In genomic region chr2:105375001-105375561, GRCh38 we compare ENCODE assay signal across 3 cellular contexts.
A peak's percentile ranks its signal among the peaks of the same experiment; 100 is the strongest.
TF ChIP-seq lines count a peak whose summit lies in the region.

No MANE protein-coding gene starts in this region.

TF ChIP-seq in liver, 16 proteins besides CTCF, POLR2A, EP300 and RAD21:
- TF ChIP-seq SP1 (IDR thresholded peaks at IDR 0.05) (peak; percentile 67), YY1 (IDR thresholded peaks at IDR 0.05) (no peak), NR2F2 (IDR thresholded peaks at IDR 0.05) (peak; percentile 99), RXRA (IDR thresholded peaks at IDR 0.05) (peak; percentile 24 to 70), JUND (IDR thresholded peaks at IDR 0.05) (peak in 1 of 2 donors; percentile 16), HNF4G (IDR thresholded peaks at IDR 0.05) (no peak)
TF ChIP-seq in liver: peak in this region for 4.

TF ChIP-seq in HepG2, 621 proteins besides CTCF, POLR2A, EP300 and RAD21:
- TF ChIP-seq ZMAT5 (CRISPR knock-in tag; IDR thresholded peaks at IDR 0.05; ENCODE audit: borderline replicate concordance, low read depth) (no peak), ZNF878 (CRISPR knock-in tag; IDR thresholded peaks at IDR 0.05) (no peak), MEIS1 (CRISPR knock-in tag; IDR thresholded peaks at IDR 0.05; ENCODE audit: borderline replicate concordance) (no peak), YEATS4 (CRISPR knock-in tag; IDR thresholded peaks at IDR 0.05; ENCODE audit: borderline replicate concordance) (no peak), ZNF773 (CRISPR knock-in tag; IDR thresholded peaks at IDR 0.05; ENCODE audit: borderline replicate concordance) (no peak), SAFB2 (CRISPR knock-in tag; IDR thresholded peaks at IDR 0.05; ENCODE audit: borderline replicate concordance, low read depth) (no peak), ZNF3 (CRISPR knock-in tag; IDR thresholded peaks at IDR 0.05) (no peak), FLYWCH1 (CRISPR knock-in tag; IDR thresholded peaks at IDR 0.05) (no peak), THRA (CRISPR knock-in tag; IDR thresholded peaks at IDR 0.05; ENCODE audit: borderline replicate concordance) (no peak), HMG20B (CRISPR knock-in tag; conservative IDR thresholded peaks at IDR 0.05) (no peak), ETV6 (CRISPR knock-in tag; conservative IDR thresholded peaks at IDR 0.05) (no peak), MLX (CRISPR knock-in tag; IDR thresholded peaks at IDR 0.05) (no peak), ZNF549 (CRISPR knock-in tag; IDR thresholded peaks at IDR 0.05) (no peak), ZBTB20 (CRISPR knock-in tag; IDR thresholded peaks at IDR 0.05; ENCODE audit: borderline replicate concordance, low read depth) (no peak), LRRFIP1 (CRISPR knock-in tag; conservative IDR thresholded peaks at IDR 0.05) (no peak), ETS1 (CRISPR knock-in tag; IDR thresholded peaks at IDR 0.05) (no peak), SYNCRIP (IDR thresholded peaks at IDR 0.05; ENCODE audit: insufficient read depth, low read depth, low read length) (no peak), ZFYVE20 (CRISPR knock-in tag; IDR thresholded peaks at IDR 0.05; ENCODE audit: borderline replicate concordance, low read depth) (no peak), RAD51 (IDR thresholded peaks at IDR 0.05; ENCODE audit: borderline replicate concordance) (no peak), ATF7 (IDR thresholded peaks at IDR 0.05) (no peak), ATF7 (CRISPR knock-in tag; IDR thresholded peaks at IDR 0.05) (no peak)
TF ChIP-seq in HepG2: peak in this region for 0.

TF ChIP-seq in SK-N-SH, 30 proteins besides CTCF, POLR2A, EP300 and RAD21:
- no peak for TF ChIP-seq POLR2AphosphoS5 (IDR thresholded peaks at IDR 0.05; ENCODE audit: low read depth, low read length)
- TF ChIP-seq NRF1 (IDR thresholded peaks at IDR 0.05; ENCODE audit: low read depth, low read length) = no peak
- no peak for TF ChIP-seq JUND (IDR thresholded peaks at IDR 0.05)
- no peak for TF ChIP-seq FOSL2 (IDR thresholded peaks at IDR 0.05; ENCODE audit: borderline replicate concordance, low read depth)
- TF ChIP-seq USF1 (IDR thresholded peaks at IDR 0.05; ENCODE audit: borderline replicate concordance, low read depth) = no peak
- TF ChIP-seq RXRA (IDR thresholded peaks at IDR 0.05; ENCODE audit: borderline replicate concordance, low read depth) = no peak
- TF ChIP-seq TEAD4 (IDR thresholded peaks at IDR 0.05; ENCODE audit: borderline replicate concordance, insufficient read depth) = no peak
- no peak for TF ChIP-seq SIN3A (IDR thresholded peaks at IDR 0.05; ENCODE audit: borderline replicate concordance, low read depth, low read length)
- TF ChIP-seq YY1 (IDR thresholded peaks at IDR 0.05; ENCODE audit: low read depth) = no peak
- no peak for TF ChIP-seq FOXJ3 (CRISPR knock-in tag; IDR thresholded peaks at IDR 0.05)
